Comparison of ENCODE assay signal across 24 cellular contexts in genomic region chr21:46012154-46012553, GRCh38.
"Had no signal": no experiment of that assay in that cellular context is flagged by ENCODE, and none has a peak within 500 bp of the region (broad histone marks: within the 10 kb centered on the region; RNA-seq: fewer than 3 reads in every experiment).

No MANE protein-coding gene starts in this region.

- H3K4me3 ChIP-seq: neural progenitor cell, ovary, psoas muscle, right lobe of liver, skin epidermis, smooth muscle cell, spleen, stomach, tibial artery, transverse colon, upper lobe of right lung, uterus had no signal

- H3K36me3 ChIP-seq: neural progenitor cell, ovary, right lobe of liver, spleen, stomach, tibial artery, transverse colon, upper lobe of right lung, uterus had no signal

- H3K9ac ChIP-seq: neural progenitor cell, parathyroid adenoma had no signal

- DNase-seq: naive thymus-derived CD4-positive, alpha-beta T cell; natural killer cell; occipital lobe; posterior cingulate gyrus; psoas muscle; right lobe of liver; spleen; stimulated activated CD4-positive, alpha-beta T cell treated with anti-CD3 and anti-CD28 coated beads, Interleukin-12 subunit alpha, Interleukin-12 subunit beta, amount 100 ng/mL, for 4 hours; stimulated activated CD4-positive, alpha-beta T cell treated with anti-CD3 and anti-CD28 coated beads, Interleukin-1b, Interleukin-23, amount 100 ng/mL, for 48 hours; stimulated activated CD4-positive, alpha-beta T cell treated with anti-CD3 and anti-CD28 coated beads, Interleukin-4, amount 100 ng/mL, for 24 hours; stimulated activated naive B cell treated with anti-CD40 and anti-IgM and Interleukin-4, amounts not matched to agents 10 μg/mL and 1 μg/mL and 100 μg/mL, for 72 hours; stimulated activated naive CD4-positive, alpha-beta T cell treated with Interleukin-2 at 50 U/mL for 16 hours; stomach; tibial artery; transverse colon; upper lobe of right lung; uterus had no signal

- H3K4me1 ChIP-seq: neural progenitor cell, parathyroid adenoma, psoas muscle, right lobe of liver, spleen, stomach, tibial artery, transverse colon, upper lobe of right lung, uterus had no signal

- H3K79me2 ChIP-seq: parathyroid adenoma had no signal

- H3K27me3 ChIP-seq: neural progenitor cell, ovary, right lobe of liver, tibial artery, transverse colon, upper lobe of right lung, uterus had no signal

- ATAC-seq: naive thymus-derived CD4-positive, alpha-beta T cell; natural killer cell; psoas muscle; right cardiac atrium; right lobe of liver; stimulated activated effector memory CD8-positive, alpha-beta T cell treated with anti-CD3 and anti-CD28 coated beads, Interleukin-12 subunit alpha, Interleukin-12 subunit beta, amount 100 ng/mL, for 72 hours; stimulated activated naive B cell treated with anti-CD40 and anti-IgM and Interleukin-4, amounts not matched to agents 10 μg/mL and 1 μg/mL and 100 μg/mL, for 72 hours; upper lobe of right lung had no signal

- H3K27ac ChIP-seq: neural progenitor cell, ovary, parathyroid adenoma, psoas muscle, right lobe of liver, spleen, stomach, tibial artery, transverse colon, upper lobe of right lung had no signal

- H3K9me3 ChIP-seq: ovary, psoas muscle, right lobe of liver, stomach, tibial artery, transverse colon, upper lobe of right lung, uterus had no signal

- H3K4me2 ChIP-seq: neural progenitor cell, smooth muscle cell had no signal

- H2AFZ ChIP-seq: neural progenitor cell, parathyroid adenoma had no signal
